ENCODE assay signal across 15 cellular contexts in genomic region chr1:153752561-153753195, GRCh38. TPM values are rescaled to one million over a fixed set of nuclear protein-coding genes. Genes with fewer than 3 reads are reported as not detected.
DNase-seq lines count a peak whose midpoint lies in the region; ATAC-seq, FAIRE-seq and TF ChIP-seq lines count a peak whose summit lies in the region.
"Had no signal": no experiment of that assay in that cellular context is flagged by ENCODE, and none has a peak within 500 bp of the region (broad histone marks: within the 10 kb centered on the region; RNA-seq: fewer than 3 reads in every experiment).

No MANE protein-coding gene starts in this region.

- H3K4me1 ChIP-seq in IMR-90 (ENCODE audit: control insufficient read depth, insufficient read depth, low read length) (peaks cover 2% of the 10 kb centered on the region), lung (ENCODE audit: control insufficient read depth in 2 of 2, insufficient read depth in 2 of 2, low read length in 2 of 2) (peaks cover 13 to 31% of the 10 kb centered on the region in 2 donors), subcutaneous abdominal adipose tissue (ENCODE audit: control insufficient read depth in 5 of 5, insufficient read depth in 5 of 5, low read length in 5 of 5) (peaks cover 9 to 42% (median 28%) of the 10 kb centered on the region in 5 donors)
- H3K4me1 ChIP-seq: HAP-1 had no signal

- no peak overlapping the region for H2AK5ac ChIP-seq in IMR-90 (ENCODE audit: low read depth, low read length)

- H3K56ac ChIP-seq in IMR-90 (ENCODE audit: extremely low read depth, insufficient read depth, low read length) = no peak overlapping the region

- H3K79me1 ChIP-seq in IMR-90 (ENCODE audit: low read depth in 1 of 2, low read length in 2 of 2) = no peaks in the 10 kb centered on the region; a peak in 2 of 4 replicates

- DNase-seq in IMR-90 (peak; percentile 79), endothelial cell (ENCODE audit: low spot score) (no peak), lung (ENCODE audit: low spot score) (no peak), GM19239 (ENCODE audit: insufficient read length, low spot score) (no peak), GM10266 (ENCODE audit: extremely low spot score) (no peak), HT-29 (ENCODE audit: low spot score) (no peak), LoVo (ENCODE audit: low spot score) (no peak)
- DNase-seq: activated CD4-positive, alpha-beta T cell treated with anti-CD3 and anti-CD28 coated beads, Interleukin-2, amount 50 U/mL, for 48 hours; activated naive CD4-positive, alpha-beta T cell treated with Interleukin-2 at 50 U/mL for 16 hours; hippocampal formation; PC-3; stimulated activated CD4-positive, alpha-beta T cell treated with anti-CD3 and anti-CD28 coated beads, Interleukin-15, amount 100 ng/mL, for 24 hours; T-cell had no signal

- H2AK9ac ChIP-seq in IMR-90 (replicated peaks; ENCODE audit: low read depth, low read length, poor library complexity) = peak overlapping the region; percentile 22

- no peak overlapping the region for H4K91ac ChIP-seq in IMR-90 (ENCODE audit: insufficient read depth, low read depth, low read length)

- FAIRE-seq in GM19239 (lab: Jason Lieb, UNC) = no peak

- peaks cover 7% of the 10 kb centered on the region for H3K27me3 Mint-ChIP-seq in endothelial cell (ENCODE audit: unreplicated experiment)
- H3K27me3 Mint-ChIP-seq: T-cell had no signal

- H2BK15ac ChIP-seq in IMR-90 (ENCODE audit: low read depth, low read length) = no peak overlapping the region

- peaks cover 50% of the 10 kb centered on the region for H3K4me1 Mint-ChIP-seq in endothelial cell (ENCODE audit: unreplicated experiment)

- H3K9ac ChIP-seq in IMR-90 (ENCODE audit: low read depth, low read length) = no peak overlapping the region
- peak overlapping the region in 2 of 5 donors; percentile 3 to 31 for H3K9ac ChIP-seq in subcutaneous abdominal adipose tissue (ENCODE audit: low read length in 5 of 5)

- TF ChIP-seq CTCF in IMR-90 (conservative IDR thresholded peaks at IDR 0.05; ENCODE audit: low read depth, low read length) (no peak), endothelial cell (IDR thresholded peaks at IDR 0.05; ENCODE audit: unreplicated experiment) (no peak), lung (IDR thresholded peaks at IDR 0.05; ENCODE audit: control extremely low read depth, extremely low read depth) (no peak), GM10266 (IDR thresholded peaks at IDR 0.05; ENCODE audit: control insufficient read depth, insufficient read depth, low read depth, missing control alignments) (no peak)

- H3K36me3 Mint-ChIP-seq in endothelial cell (ENCODE audit: low read depth, unreplicated experiment) = peaks cover 35% of the 10 kb centered on the region

- peaks cover 45% of the 10 kb centered on the region for H3K36me3 ChIP-seq in IMR-90 (ENCODE audit: control insufficient read depth, insufficient read depth, low read length)
- H3K36me3 ChIP-seq in lung (ENCODE audit: control insufficient read depth in 2 of 2, insufficient read depth in 2 of 2, low read length in 2 of 2) = peaks cover 27 to 34% of the 10 kb centered on the region in 2 donors
- H3K36me3 ChIP-seq in subcutaneous abdominal adipose tissue (ENCODE audit: control insufficient read depth in 5 of 5, insufficient read depth in 5 of 5, low read length in 5 of 5) = peaks cover 27 to 82% (median 63%) of the 10 kb centered on the region in 5 donors

- H3K27ac ChIP-seq in IMR-90 (ENCODE audit: insufficient read depth, low read length) (no peak overlapping the region), lung (ENCODE audit: low read depth in 1 of 2, low read length in 1 of 2) (peak overlapping the region; percentile 30 to 88), subcutaneous abdominal adipose tissue (ENCODE audit: low read depth, low read length) (peak overlapping the region; percentile 79)

- no peak overlapping the region for H3K18ac ChIP-seq in IMR-90 (ENCODE audit: low read depth, low read length)

- peak overlapping the region; percentile 95 for H3K27ac Mint-ChIP-seq in endothelial cell (ENCODE audit: unreplicated experiment)
- H3K27ac Mint-ChIP-seq: T-cell had no signal

- intact Hi-C loops in IMR-90 (cut with micrococcal nuclease) = no loop called here

- no peak overlapping the region for H3K23ac ChIP-seq in IMR-90 (ENCODE audit: low read depth, low read length)

- CTCF ChIA-PET in IMR-90 (lab: Yijun Ruan, JAX) = interaction anchor here (0.7 kb wide), 1 partner anchor 77 kb away, joined by 3 read pairs; no protein-coding TSS in a partner anchor

- H3K4me3 Mint-ChIP-seq in endothelial cell (ENCODE audit: unreplicated experiment) = peak overlapping the region; percentile 86
- H3K4me3 Mint-ChIP-seq: T-cell had no signal

- TF ChIP-seq POLR2A in IMR-90 (IDR thresholded peaks at IDR 0.05; ENCODE audit: low read depth, low read length) = no peak

- no peak overlapping the region for H2BK120ac ChIP-seq in IMR-90 (ENCODE audit: low read depth, low read length)

- H3K4me3 ChIP-seq in IMR-90 (ENCODE audit: insufficient read depth, low read depth, low read length) = no peak overlapping the region
- no peak overlapping the region for H3K4me3 ChIP-seq in lung
- no peak overlapping the region for H3K4me3 ChIP-seq in subcutaneous abdominal adipose tissue (ENCODE audit: low read depth in 1 of 5, low read length in 5 of 5)
- H3K4me3 ChIP-seq: HAP-1 had no signal

- H2BK5ac ChIP-seq in IMR-90 (ENCODE audit: low read depth, low read length, poor library complexity, severe bottlenecking) = no peak overlapping the region

- H3K9me3 Mint-ChIP-seq in endothelial cell (ENCODE audit: unreplicated experiment) = no peaks in the 10 kb centered on the region
- H3K9me3 Mint-ChIP-seq: T-cell had no signal

- no peak overlapping the region for H2BK20ac ChIP-seq in IMR-90 (ENCODE audit: low read depth, low read length)

- H3K4ac ChIP-seq in IMR-90 (ENCODE audit: low read depth, low read length) = 0 out of 2 replicates have a peak overlapping the region, but pooled peaks have one; percentile 27

- no TSS peak for BruUV-seq in IMR-90 (replicated peaks; lab: Mats Ljungman, UMichigan)

- WGBS in IMR-90 (ENCODE audit: extremely low coverage in 2 of 2, insufficient read length in 1 of 2), 2 experiments = 100% methylated on average over 1 of the region's 9 CpGs; no CpG with 5 or more reads in 1 of the 2 experiments
- 65 to 70% methylated on average over 9 of the region's 9 CpGs for WGBS in lung, 2 donors

- TF ChIP-seq RAD21 in IMR-90 (IDR thresholded peaks at IDR 0.05; ENCODE audit: low read length) = no peak

- no peak overlapping the region for H4K8ac ChIP-seq in IMR-90 (ENCODE audit: low read depth in 2 of 2, low read length in 2 of 2)

- H4K20me1 ChIP-seq in IMR-90 (ENCODE audit: insufficient read depth, low read length) = no peaks in the 10 kb centered on the region

- ATAC-seq in IMR-90 (ENCODE audit: low read depth) (peak; percentile 56), lung (ENCODE audit: insufficient read depth, low FRiP score) (no peak)
- ATAC-seq: PC-3, T-cell had no signal

- H3K14ac ChIP-seq in IMR-90 (replicated peaks; ENCODE audit: low read depth, low read length) = no peak overlapping the region

- H4K5ac ChIP-seq in IMR-90 (ENCODE audit: low read depth, low read length) = no peak overlapping the region

- no peak overlapping the region for H2AFZ ChIP-seq in IMR-90 (replicated peaks; ENCODE audit: low read length, poor library complexity)

- POLR2A ChIA-PET in IMR-90 (lab: Charles Lee; ENCODE audit: unreplicated experiment) = no interaction called here

- dilution Hi-C loops in IMR-90 (cut with HindIII; ENCODE audit: low sequenced_read_pairs, unreplicated experiment) = no loop called here

- H3K4me2 ChIP-seq in IMR-90 (ENCODE audit: low read depth, low read length) = no peak overlapping the region

- H3K27me3 ChIP-seq in IMR-90 (ENCODE audit: control insufficient read depth, insufficient read depth, low read length) = no peaks in the 10 kb centered on the region
- H3K27me3 ChIP-seq in lung (ENCODE audit: control insufficient read depth, insufficient read depth) = no peaks in the 10 kb centered on the region
- no peaks in the 10 kb centered on the region for H3K27me3 ChIP-seq in subcutaneous abdominal adipose tissue (ENCODE audit: control insufficient read depth in 5 of 5, insufficient read depth in 4 of 5, low read length in 5 of 5)

- H3K9me1 ChIP-seq in IMR-90 (ENCODE audit: insufficient read depth, low read length) = no peaks in the 10 kb centered on the region

- H3K9me3 ChIP-seq in IMR-90 (ENCODE audit: control insufficient read depth, insufficient read depth, low read length) (no peaks in the 10 kb centered on the region), lung (ENCODE audit: control insufficient read depth in 2 of 2, insufficient read depth in 1 of 2, low read length in 1 of 2) (no peaks in the 10 kb centered on the region), subcutaneous abdominal adipose tissue (ENCODE audit: control insufficient read depth in 5 of 5, low read length in 5 of 5) (no peaks in the 10 kb centered on the region)
- H3K9me3 ChIP-seq: HAP-1 had no signal

- in situ Hi-C loops in IMR-90 (cut with MboI; ENCODE audit: low sequenced_read_pairs) = no loop called here

TF ChIP-seq in IMR-90, 13 proteins besides CTCF, POLR2A, EP300 and RAD21:
- no peak for TF ChIP-seq MAFK (IDR thresholded peaks at IDR 0.05; ENCODE audit: low read depth, low read length)
- TF ChIP-seq BHLHE40 (IDR thresholded peaks at IDR 0.05; ENCODE audit: low read depth, low read length) = peak; percentile 8; the same call in 1 of the 2 replicates

RNA-seq across cellular contexts. Expression of gene SLC27A3, which starts 22.5 kb away (rescaled TPM):
- total RNA-seq in IMR-90 (2012; rRNA removed) (1.9 and 3.2 TPM in 2 replicates), endothelial cell (ENCODE audit: unreplicated experiment) (72.7 TPM), lung (100 to 1,000 TPM in 1 of 2 donors, 10 to 100 TPM in 1; 15.8 to 162 TPM)
- polyA plus RNA-seq in IMR-90 (2012; rRNA removed) (9.3 and 9.6 TPM in 2 replicates), lung (100 to 1,000 TPM in 1 of 2 donors, 10 to 100 TPM in 1; 53.9 to 223 TPM)
- polyA plus RNA-seq in IMR-90 (2012; cell fraction: cytosol; rRNA removed) = 5.9 and 6.6 TPM in 2 replicates
- 30.7 and 38.8 TPM in 2 replicates for polyA plus RNA-seq in IMR-90 (2012; cell fraction: nucleus; rRNA removed; ENCODE audit: low replicate concordance)
- 13.8 and 14.7 TPM in 2 replicates for total RNA-seq in HT-29 (2014; rRNA removed; shearing (Covaris generic))

RNA-seq across cellular contexts. Expression of gene INTS3, which starts 24.8 kb away (rescaled TPM):
- 28.1 and 33.5 TPM in 2 replicates for total RNA-seq in IMR-90 (2012; rRNA removed)
- polyA plus RNA-seq in IMR-90 (2012; rRNA removed) = 53.9 and 59.4 TPM in 2 replicates
- polyA plus RNA-seq in IMR-90 (2012; cell fraction: cytosol; rRNA removed) = 27.3 and 29.3 TPM in 2 replicates
- polyA plus RNA-seq in IMR-90 (2012; cell fraction: nucleus; rRNA removed; ENCODE audit: low replicate concordance) = 367 and 440 TPM in 2 replicates
- 69.4 TPM for total RNA-seq in endothelial cell (ENCODE audit: unreplicated experiment)
- total RNA-seq in lung = 10 to 100 TPM; 63.5 to 70.4 TPM
- polyA plus RNA-seq in lung = 10 to 100 TPM; 31.3 to 38.6 TPM
- 23.4 and 28.9 TPM in 2 replicates for total RNA-seq in HT-29 (2014; rRNA removed; shearing (Covaris generic))
